11 cellular contexts compared by ENCODE assay signal in the genomic region with DNA sequence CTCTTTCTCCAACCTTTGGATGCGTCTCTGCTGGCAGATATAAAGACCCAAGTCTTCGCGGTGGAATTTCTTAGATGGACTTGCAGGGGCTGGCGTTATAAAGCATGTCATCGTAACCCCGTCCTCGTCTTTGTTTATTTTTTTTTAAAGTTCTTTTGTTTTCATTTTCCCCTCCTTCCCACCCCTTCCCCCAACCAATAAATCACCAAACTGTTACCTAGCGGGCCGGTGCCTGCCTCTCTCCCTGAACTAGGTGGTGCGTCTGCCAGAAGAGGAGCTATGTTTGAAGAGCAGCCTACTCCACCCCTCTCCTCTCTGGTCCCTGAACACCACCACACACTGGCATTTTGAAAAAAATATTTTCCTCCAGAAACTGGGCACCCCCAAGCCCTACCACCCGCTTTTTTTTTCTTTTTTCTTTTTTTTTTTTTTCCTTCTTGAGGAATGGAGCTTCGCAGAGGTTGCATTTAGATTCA. TPM values are rescaled to one million over a fixed set of nuclear protein-coding genes. Genes with fewer than 3 reads are reported as not detected.
A peak's percentile ranks its signal among the peaks of the same experiment; 100 is the strongest.
DNase-seq lines count a peak whose midpoint lies in the region; ATAC-seq, FAIRE-seq and TF ChIP-seq lines count a peak whose summit lies in the region.
"Had no signal": no experiment of that assay in that cellular context is flagged by ENCODE, and none has a peak within 500 bp of the region (broad histone marks: within the 10 kb centered on the region; RNA-seq: fewer than 3 reads in every experiment).

A gene (plus strand): TSS at position 434 of the 476 bp plus-strand sequence. CDS start 228 bp downstream, outside the sequence.

- TF ChIP-seq RAD21 in A549 (conservative IDR thresholded peaks at IDR 0.05 in 1 of 2, IDR thresholded peaks at IDR 0.05 in 1 of 2) = no peak

- CTCF ChIA-PET in A549 (lab: Yijun Ruan, JAX) (interaction anchor here (0.6 to 0.7 kb wide), 3 partner anchors 52 to 194 kb away, joined by 3 to 5 read pairs (median 3); no protein-coding TSS in a partner anchor), mammary epithelial cell (lab: Charles Lee; ENCODE audit: low non-redundant PET) (interaction anchor here (0.6 to 0.9 kb wide), 3 partner anchors 149 to 598 kb away, joined by 4 to 13 read pairs (median 8); no protein-coding TSS in a partner anchor)

- H3K79me2 ChIP-seq in mammary epithelial cell (ENCODE audit: insufficient read depth, low read length) = no peaks in the 10 kb centered on the region

- H3K9me3 ChIP-seq in A549 (no peaks in the 10 kb centered on the region), HUES64 (ENCODE audit: insufficient read depth, low read depth, low read length) (0 out of 2 replicates have a peak, but pooled peaks cover 3% of the 10 kb centered on the region), mammary epithelial cell (replicated peaks; ENCODE audit: insufficient read depth, low read length) (no peaks in the 10 kb centered on the region), muscle layer of duodenum (ENCODE audit: control insufficient read depth in 1 of 2, low read length in 2 of 2) (no peaks in the 10 kb centered on the region)
- H3K9me3 ChIP-seq: mucosa of descending colon had no signal

- dilution Hi-C loops in mammary epithelial cell (cut with HindIII; ENCODE audit: low sequenced_read_pairs) = loop anchor here (5.0 kb wide), 1 partner anchor 49 kb away; no protein-coding TSS in a partner anchor

- TF ChIP-seq CTCF in A549 (IDR thresholded peaks at IDR 0.05) (no peak), mammary epithelial cell (conservative IDR thresholded peaks at IDR 0.05 in 1 of 2, IDR thresholded peaks at IDR 0.05 in 1 of 2; ENCODE audit: extremely low read depth in 1 of 2, insufficient read depth in 1 of 2, low read depth in 1 of 2, low read length in 2 of 2) (no peak)

- no peak within 1 kb of the TSS for H3K27ac ChIP-seq in A549
- no peak within 1 kb of the TSS for H3K27ac ChIP-seq in HUES64 (ENCODE audit: low read depth, low read length)
- H3K27ac ChIP-seq in mammary epithelial cell (ENCODE audit: insufficient read depth, low read depth, low read length) = no peak within 1 kb of the TSS
- no peak within 1 kb of the TSS for H3K27ac ChIP-seq in muscle layer of duodenum (ENCODE audit: low read length)

- H3K4me1 ChIP-seq in A549 (no peaks in the 10 kb centered on the region), HUES64 (ENCODE audit: insufficient read depth, low read length) (peaks cover 15% of the 10 kb centered on the region; the same call in 1 of the 2 replicates), mammary epithelial cell (ENCODE audit: insufficient read depth, low read length) (peaks cover 4% of the 10 kb centered on the region), muscle layer of duodenum (ENCODE audit: control insufficient read depth in 1 of 2, insufficient read depth in 2 of 2, low read length in 2 of 2) (peaks cover 0 to 26% of the 10 kb centered on the region in 2 donors)

- H3K4me2 ChIP-seq in A549 (peak within 1 kb of the TSS; percentile 59), mammary epithelial cell (ENCODE audit: insufficient read depth, low read depth, low read length) (peak within 1 kb of the TSS; percentile 60)

- no peak for DNase-seq in A549 (ENCODE audit: low read depth in 1 of 2, low spot score in 1 of 2)
- DNase-seq in mammary epithelial cell = no peak
- no peak for DNase-seq in HuH-7.5 (ENCODE audit: low spot score)
- no peak for DNase-seq in HuH-7 (ENCODE audit: low spot score)
- DNase-seq in erythroblast (lab: John Stamatoyannopoulos, UW) = no peak
- DNase-seq: activated CD4-positive, CD25-positive, alpha-beta regulatory T cell had no signal

- peak within 1 kb of the TSS; percentile 70 for H2AFZ ChIP-seq in mammary epithelial cell (ENCODE audit: low read depth, low read length)

- in situ Hi-C loops in mammary epithelial cell (cut with MboI; ENCODE audit: low sequenced_read_pairs in 2 of 2) = loop anchor here (25.0 kb wide), 1 partner anchor 579 kb away; a partner anchor contains a TSS

- no peak for TF ChIP-seq EP300 in A549 (IDR thresholded peaks at IDR 0.05)

- 23% methylated on average over 12 of the region's 12 CpGs for WGBS in A549 (ENCODE audit: missing lambda C conversion rate)
- 3% methylated on average over 12 of the region's 12 CpGs for WGBS in HUES64
- WGBS in mammary epithelial cell (ENCODE audit: low coverage, missing lambda C conversion rate) = 9% methylated on average over 8 of the region's 12 CpGs

- TF ChIP-seq POLR2A in A549 (IDR thresholded peaks at IDR 0.05; ENCODE audit: low read length) (no peak), erythroblast (IDR thresholded peaks at IDR 0.05; ENCODE audit: low read length) (no peak)

- FAIRE-seq in A549 (lab: Jason Lieb, UNC) = no peak

- 0 out of 2 replicates have a peak within 1 kb of the TSS, but pooled peaks have one; percentile 27 for H3K9ac ChIP-seq in HUES64 (ENCODE audit: low read depth, low read length)
- H3K9ac ChIP-seq in mammary epithelial cell (ENCODE audit: insufficient read depth, low read length) = no peak within 1 kb of the TSS

- H3K4me3 ChIP-seq in A549 = 0 out of 3 replicates have a peak within 1 kb of the TSS, but pooled peaks have one; percentile 18
- peak within 1 kb of the TSS; percentile 60 for H3K4me3 ChIP-seq in HUES64 (ENCODE audit: low read length)
- H3K4me3 ChIP-seq in mammary epithelial cell (replicated peaks in 1 of 3; ENCODE audit: insufficient read depth in 1 of 3, low read depth in 2 of 3, low read length in 3 of 3) = peak within 1 kb of the TSS in 2 of 3 experiments; percentile 19 to 23
- H3K4me3 ChIP-seq in muscle layer of duodenum (ENCODE audit: low read depth in 1 of 2, low read length in 2 of 2) = peak within 1 kb of the TSS; percentile 24 to 67
- H3K4me3 ChIP-seq: mucosa of descending colon had no signal

- H3K27me3 ChIP-seq in HUES64 (ENCODE audit: insufficient read depth, low read length) = peaks cover 81% of the 10 kb centered on the region
- peaks cover 31% of the 10 kb centered on the region for H3K27me3 ChIP-seq in mammary epithelial cell (ENCODE audit: insufficient read depth, low read length)
- H3K27me3 ChIP-seq in muscle layer of duodenum (ENCODE audit: low read depth, low read length) = peaks cover 48% of the 10 kb centered on the region

- H3K36me3 ChIP-seq in HUES64 (ENCODE audit: insufficient read depth, low read length) (no peaks in the 10 kb centered on the region), mammary epithelial cell (ENCODE audit: insufficient read depth, low read length) (no peaks in the 10 kb centered on the region), muscle layer of duodenum (ENCODE audit: control insufficient read depth in 1 of 2, insufficient read depth in 2 of 2, low read length in 2 of 2) (no peaks in the 10 kb centered on the region)

- POLR2A ChIA-PET in A549 (lab: Yijun Ruan, JAX) = no interaction called here

- BruUV-seq in mammary epithelial cell (replicated peaks; lab: Mats Ljungman, UMichigan) = no TSS peak

- ATAC-seq in A549 (no peak), GM21717 (IDR thresholded peaks at IDR 0.05; ENCODE audit: unreplicated experiment) (no peak)

- H4K20me1 ChIP-seq in mammary epithelial cell (ENCODE audit: insufficient read depth, low read length) = no peaks in the 10 kb centered on the region

- intact Hi-C loops in mammary epithelial cell (cut with micrococcal nuclease) = no loop called here

TF ChIP-seq in A549, 52 proteins besides CTCF, POLR2A, EP300 and RAD21 (continues in another document):
- TF ChIP-seq, protein P1, sequence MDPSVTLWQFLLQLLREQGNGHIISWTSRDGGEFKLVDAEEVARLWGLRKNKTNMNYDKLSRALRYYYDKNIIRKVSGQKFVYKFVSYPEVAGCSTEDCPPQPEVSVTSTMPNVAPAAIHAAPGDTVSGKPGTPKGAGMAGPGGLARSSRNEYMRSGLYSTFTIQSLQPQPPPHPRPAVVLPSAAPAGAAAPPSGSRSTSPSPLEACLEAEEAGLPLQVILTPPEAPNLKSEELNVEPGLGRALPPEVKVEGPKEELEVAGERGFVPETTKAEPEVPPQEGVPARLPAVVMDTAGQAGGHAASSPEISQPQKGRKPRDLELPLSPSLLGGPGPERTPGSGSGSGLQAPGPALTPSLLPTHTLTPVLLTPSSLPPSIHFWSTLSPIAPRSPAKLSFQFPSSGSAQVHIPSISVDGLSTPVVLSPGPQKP (IDR thresholded peaks at IDR 0.05; ENCODE audit: low read depth, low read length) = no peak
- TF ChIP-seq, protein P2, sequence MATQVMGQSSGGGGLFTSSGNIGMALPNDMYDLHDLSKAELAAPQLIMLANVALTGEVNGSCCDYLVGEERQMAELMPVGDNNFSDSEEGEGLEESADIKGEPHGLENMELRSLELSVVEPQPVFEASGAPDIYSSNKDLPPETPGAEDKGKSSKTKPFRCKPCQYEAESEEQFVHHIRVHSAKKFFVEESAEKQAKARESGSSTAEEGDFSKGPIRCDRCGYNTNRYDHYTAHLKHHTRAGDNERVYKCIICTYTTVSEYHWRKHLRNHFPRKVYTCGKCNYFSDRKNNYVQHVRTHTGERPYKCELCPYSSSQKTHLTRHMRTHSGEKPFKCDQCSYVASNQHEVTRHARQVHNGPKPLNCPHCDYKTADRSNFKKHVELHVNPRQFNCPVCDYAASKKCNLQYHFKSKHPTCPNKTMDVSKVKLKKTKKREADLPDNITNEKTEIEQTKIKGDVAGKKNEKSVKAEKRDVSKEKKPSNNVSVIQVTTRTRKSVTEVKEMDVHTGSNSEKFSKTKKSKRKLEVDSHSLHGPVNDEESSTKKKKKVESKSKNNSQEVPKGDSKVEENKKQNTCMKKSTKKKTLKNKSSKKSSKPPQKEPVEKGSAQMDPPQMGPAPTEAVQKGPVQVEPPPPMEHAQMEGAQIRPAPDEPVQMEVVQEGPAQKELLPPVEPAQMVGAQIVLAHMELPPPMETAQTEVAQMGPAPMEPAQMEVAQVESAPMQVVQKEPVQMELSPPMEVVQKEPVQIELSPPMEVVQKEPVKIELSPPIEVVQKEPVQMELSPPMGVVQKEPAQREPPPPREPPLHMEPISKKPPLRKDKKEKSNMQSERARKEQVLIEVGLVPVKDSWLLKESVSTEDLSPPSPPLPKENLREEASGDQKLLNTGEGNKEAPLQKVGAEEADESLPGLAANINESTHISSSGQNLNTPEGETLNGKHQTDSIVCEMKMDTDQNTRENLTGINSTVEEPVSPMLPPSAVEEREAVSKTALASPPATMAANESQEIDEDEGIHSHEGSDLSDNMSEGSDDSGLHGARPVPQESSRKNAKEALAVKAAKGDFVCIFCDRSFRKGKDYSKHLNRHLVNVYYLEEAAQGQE (IDR thresholded peaks at IDR 0.05) = no peak

RNA-seq across cellular contexts. Expression of the gene that starts here (rescaled TPM):
- polyA plus RNA-seq in A549 (2011; rRNA removed) (0.01 and 0.03 TPM in 2 replicates), A549 (2017; fragmentation: RNase III; extraction: RNeasy Plus Mini Kit Qiagen cat#74134 plus additional on column Dnase treatment) (not detected in 3 replicates), mammary epithelial cell (not detected)
- polyA plus RNA-seq in A549 (2012; cell fraction: cytosol; rRNA removed) = under 0.01 TPM in 1 of 2 replicates, not detected in the other
- polyA plus RNA-seq in A549 (2012; cell fraction: nucleus; rRNA removed) = 0.04 TPM in 1 of 2 replicates, not detected in the other
- polyA minus RNA-seq in A549 (2011; rRNA and poly(A)+ RNA removed) = 0.05 TPM in 1 of 2 replicates, not detected in the other
- polyA plus RNA-seq in HUES64 (2013, experiment 1 of 2) = 0.45 TPM
- polyA plus RNA-seq in HUES64 (2013, experiment 2 of 2) = 0.32 TPM
- total RNA-seq in mammary epithelial cell = not detected
- not detected for polyA minus RNA-seq in mammary epithelial cell
- total RNA-seq: NCI-H460 had no signal
